Comparison of ENCODE assay signal across 11 cellular contexts in genomic region chr7:98771519-98772241, GRCh38.
DNase-seq lines count a peak whose midpoint lies in the region; ATAC-seq, FAIRE-seq and TF ChIP-seq lines count a peak whose summit lies in the region.
"Had no signal": no experiment of that assay in that cellular context is flagged by ENCODE, and none has a peak within 500 bp of the region (broad histone marks: within the 10 kb centered on the region; RNA-seq: fewer than 3 reads in every experiment).

No MANE protein-coding gene starts in this region.

- H2BK5ac ChIP-seq in IMR-90 (ENCODE audit: low read depth, low read length, poor library complexity, severe bottlenecking) = no peak overlapping the region

- CTCF ChIA-PET in IMR-90 (lab: Yijun Ruan, JAX) = interaction anchor here (0.7 kb wide), 1 partner anchor 26 kb away, joined by 3 read pairs; no protein-coding TSS in a partner anchor

- H3K4me1 ChIP-seq in IMR-90 (ENCODE audit: control insufficient read depth, insufficient read depth, low read length) (peaks cover 5% of the 10 kb centered on the region; the same call in 1 of the 2 replicates), ectodermal cell (ENCODE audit: control insufficient read depth, insufficient read depth, low read length) (peaks cover 9% of the 10 kb centered on the region)

- no peaks in the 10 kb centered on the region for H3K36me3 ChIP-seq in IMR-90 (ENCODE audit: control insufficient read depth, insufficient read depth, low read length)
- H3K36me3 ChIP-seq in ectodermal cell (ENCODE audit: control insufficient read depth, insufficient read depth, low read length) = no peaks in the 10 kb centered on the region

- peak; percentile 97 for ATAC-seq in IMR-90 (ENCODE audit: low read depth)
- no peak for ATAC-seq in HG03025 (IDR thresholded peaks at IDR 0.05; ENCODE audit: low FRiP score, unreplicated experiment)
- ATAC-seq in HG02642 (IDR thresholded peaks at IDR 0.05; ENCODE audit: poor library complexity, unreplicated experiment) = no peak
- ATAC-seq: activated CD8-positive, alpha-beta T cell treated with anti-CD3 and anti-CD28 coated beads for 36 hours had no signal

- no peak overlapping the region for H4K5ac ChIP-seq in IMR-90 (ENCODE audit: low read depth, low read length)

- H3K27me3 ChIP-seq in IMR-90 (ENCODE audit: control insufficient read depth, insufficient read depth, low read length) (no peaks in the 10 kb centered on the region), ectodermal cell (ENCODE audit: control insufficient read depth, insufficient read depth, low read length, poor library complexity, severe bottlenecking) (peaks cover 5% of the 10 kb centered on the region)

- H3K9me3 ChIP-seq in IMR-90 (ENCODE audit: control insufficient read depth, insufficient read depth, low read length) (no peaks in the 10 kb centered on the region), ectodermal cell (ENCODE audit: control insufficient read depth, low read length) (no peaks in the 10 kb centered on the region)

- no peak overlapping the region for H3K18ac ChIP-seq in IMR-90 (ENCODE audit: low read depth, low read length)

- H2BK20ac ChIP-seq in IMR-90 (ENCODE audit: low read depth, low read length) = no peak overlapping the region

- H3K9me1 ChIP-seq in IMR-90 (ENCODE audit: insufficient read depth, low read length) = no peaks in the 10 kb centered on the region

- BruUV-seq in IMR-90 (replicated peaks; lab: Mats Ljungman, UMichigan) = no TSS peak

- no peak overlapping the region for H2BK120ac ChIP-seq in IMR-90 (ENCODE audit: low read depth, low read length)

- H3K79me1 ChIP-seq in IMR-90 (ENCODE audit: low read depth in 1 of 2, low read length in 2 of 2) = no peaks in the 10 kb centered on the region

- TF ChIP-seq CTCF in IMR-90 (conservative IDR thresholded peaks at IDR 0.05; ENCODE audit: low read depth, low read length) = no peak

- no peak overlapping the region for H2AK5ac ChIP-seq in IMR-90 (ENCODE audit: low read depth, low read length)

- no peak overlapping the region for H4K91ac ChIP-seq in IMR-90 (ENCODE audit: insufficient read depth, low read depth, low read length)

- no peak overlapping the region for H3K9ac ChIP-seq in IMR-90 (ENCODE audit: low read depth, low read length)

- dilution Hi-C loops in IMR-90 (cut with HindIII; ENCODE audit: low sequenced_read_pairs, unreplicated experiment) = no loop called here

- DNase-seq in ELR (ENCODE audit: low read depth) (peak; percentile 38), IMR-90 (peak; percentile 78), occipital lobe (lab: John Stamatoyannopoulos, UW) (peak; percentile 25), DMS153 treated with DMSO at 0.1 percent for 48 hours (lab: John Stamatoyannopoulos, UW; ENCODE audit: unreplicated experiment) (no peak), frontal cortex (ENCODE audit: low spot score in 2 of 2) (no peak)
- DNase-seq: activated CD8-positive, alpha-beta T cell treated with anti-CD3 and anti-CD28 coated beads for 36 hours; KG1 had no signal

- H2BK15ac ChIP-seq in IMR-90 (ENCODE audit: low read depth, low read length) = no peak overlapping the region

- intact Hi-C loops in IMR-90 (cut with micrococcal nuclease) = no loop called here

- no peak for TF ChIP-seq POLR2A in IMR-90 (IDR thresholded peaks at IDR 0.05; ENCODE audit: low read depth, low read length)

- in situ Hi-C loops in IMR-90 (cut with MboI; ENCODE audit: low sequenced_read_pairs) = no loop called here

- no peaks in the 10 kb centered on the region for H4K20me1 ChIP-seq in IMR-90 (ENCODE audit: insufficient read depth, low read length)

- peak overlapping the region; percentile 57 for H3K4me2 ChIP-seq in IMR-90 (ENCODE audit: low read depth, low read length)

- H3K23ac ChIP-seq in IMR-90 (ENCODE audit: low read depth, low read length) = no peak overlapping the region

- 13% methylated on average over 9 of the region's 17 CpGs; no CpG with 5 or more reads in 1 of the 2 experiments for WGBS in IMR-90 (ENCODE audit: extremely low coverage in 2 of 2, insufficient read length in 1 of 2), 2 experiments
- WGBS in ectodermal cell, 2 experiments = 12% methylated on average over 17 of the region's 17 CpGs

- H3K56ac ChIP-seq in IMR-90 (ENCODE audit: extremely low read depth, insufficient read depth, low read length) = no peak overlapping the region

- FAIRE-seq in frontal cortex (lab: Jason Lieb, UNC) = no peak

- H3K4ac ChIP-seq in IMR-90 (ENCODE audit: low read depth, low read length) = no peak overlapping the region

- no peak overlapping the region for H3K14ac ChIP-seq in IMR-90 (replicated peaks; ENCODE audit: low read depth, low read length)

- H4K8ac ChIP-seq in IMR-90 (ENCODE audit: low read depth in 2 of 2, low read length in 2 of 2) = no peak overlapping the region

- H3K27ac ChIP-seq in IMR-90 (ENCODE audit: insufficient read depth, low read length) (peak overlapping the region; percentile 40; the same call in 1 of the 2 replicates), ectodermal cell (ENCODE audit: insufficient read depth, low read depth, low read length, poor library complexity, severe bottlenecking) (peak overlapping the region; percentile 56)
- H3K27ac ChIP-seq: epithelial cell of prostate had no signal

- TF ChIP-seq RAD21 in IMR-90 (IDR thresholded peaks at IDR 0.05; ENCODE audit: low read length) = no peak

- no peak overlapping the region for H2AK9ac ChIP-seq in IMR-90 (replicated peaks; ENCODE audit: low read depth, low read length, poor library complexity)

- H3K4me3 ChIP-seq in IMR-90 (ENCODE audit: insufficient read depth, low read depth, low read length) (no peak overlapping the region), ectodermal cell (ENCODE audit: insufficient read depth, low read depth, low read length) (no peak overlapping the region)

- POLR2A ChIA-PET in IMR-90 (lab: Charles Lee; ENCODE audit: unreplicated experiment) = no interaction called here

- no peak overlapping the region for H2AFZ ChIP-seq in IMR-90 (replicated peaks; ENCODE audit: low read length, poor library complexity)

TF ChIP-seq in IMR-90, 13 proteins besides CTCF, POLR2A, EP300 and RAD21:
- TF ChIP-seq FOS (IDR thresholded peaks at IDR 0.05; ENCODE audit: low read depth, low read length) = no peak
- peak; percentile 73 for TF ChIP-seq MAFK (IDR thresholded peaks at IDR 0.05; ENCODE audit: low read depth, low read length)

Comparison
In these comparisons a context has a peak if more than half of its experiments do, and no peak if none do; other contexts are left out.
1. DNase-seq: peak in ELR (single experiment), IMR-90 (single experiment) and occipital lobe (single experiment); none in DMS153 treated with DMSO at 0.1 percent for 48 hours (single experiment) and frontal cortex (0 of 2).